ENCODE assay signal across 17 cellular contexts in the genomic region with DNA sequence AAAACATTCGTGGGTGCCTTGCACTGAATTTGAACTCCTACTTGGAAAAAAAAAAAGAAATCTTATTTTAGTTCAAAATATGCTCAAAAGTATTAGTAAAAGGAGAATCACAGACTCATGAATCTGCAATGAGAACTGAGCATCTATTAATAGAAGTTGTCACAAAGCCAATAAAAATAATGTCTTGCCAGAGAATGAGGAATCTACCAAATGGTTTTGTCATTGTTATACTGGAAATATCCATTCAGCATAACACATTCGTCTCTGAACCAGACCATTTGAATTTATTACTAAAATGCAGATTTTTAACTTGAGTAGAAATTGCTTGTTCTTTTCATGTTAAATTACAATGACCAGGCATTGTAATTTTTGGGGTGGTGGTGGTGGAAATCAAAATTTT. TPM values are rescaled to one million over a fixed set of nuclear protein-coding genes. Genes with fewer than 3 reads are reported as not detected.
DNase-seq lines count a peak whose midpoint lies in the region; ATAC-seq and TF ChIP-seq lines count a peak whose summit lies in the region.
"Had no signal": no experiment of that assay in that cellular context is flagged by ENCODE, and none has a peak within 500 bp of the region (broad histone marks: within the 10 kb centered on the region; RNA-seq: fewer than 3 reads in every experiment).

No MANE protein-coding gene starts in this region.

- no peaks in the 10 kb centered on the region for H3K36me3 ChIP-seq in BJ (ENCODE audit: control insufficient read depth, insufficient read depth, low read length)
- H3K36me3 ChIP-seq: vagina had no signal

- H3K4me3 ChIP-seq in BJ (ENCODE audit: low read depth, low read length): no peak overlapping the region
- H3K4me3 ChIP-seq: vagina had no signal

- H3K9me3 Mint-ChIP-seq in activated naive CD4-positive, alpha-beta T cell treated with anti-CD3 and anti-CD28 coated beads, Interleukin-2, amount 10 ng/mL, durations not matched to agents 7 days and 5 days: no peaks in the 10 kb centered on the region
- H3K9me3 Mint-ChIP-seq: naive B cell had no signal

- H3K27me3 Mint-ChIP-seq in activated naive CD4-positive, alpha-beta T cell treated with anti-CD3 and anti-CD28 coated beads, Interleukin-2, amount 10 ng/mL, durations not matched to agents 7 days and 5 days: peaks cover 4% of the 10 kb centered on the region

- CTCF ChIA-PET in BJ (lab: Yijun Ruan, JAX): interaction anchor here (0.6 to 1.1 kb wide), 3 partner anchors 8 to 10 kb away, joined by 3 to 4 read pairs (median 4); no protein-coding TSS in a partner anchor
- CTCF ChIA-PET in activated naive CD4-positive, alpha-beta T cell treated with anti-CD3 and anti-CD28 coated beads, Interleukin-2, amount 10 ng/mL, durations not matched to agents 7 days and 5 days (lab: Charles Lee): no interaction called here

- ATAC-seq in HG03571 (IDR thresholded peaks at IDR 0.05; ENCODE audit: unreplicated experiment): no peak

- H3K27me3 ChIP-seq in BJ (ENCODE audit: control insufficient read depth, insufficient read depth, low read length): no peaks in the 10 kb centered on the region
- H3K27me3 ChIP-seq: vagina had no signal

- DNase-seq in BJ (ENCODE audit: low read depth): peak; percentile 56
- peak; percentile 17 for DNase-seq in NCI-H226
- DNase-seq in dedifferentiated amniotic fluid mesenchymal stem cell (ENCODE audit: extremely low spot score): peak; percentile 63
- DNase-seq in kidney tubule cell (ENCODE audit: low spot score): peak; percentile 49
- DNase-seq in NCI-H1417 (lab: John Stamatoyannopoulos, UW): no peak
- DNase-seq in activated naive CD4-positive, alpha-beta T cell treated with anti-CD3 and anti-CD28 coated beads, Interleukin-2, amount 10 ng/mL, durations not matched to agents 7 days and 5 days: no peak
- DNase-seq in NCI-H446 treated with DMSO at 0.1 percent for 48 hours (lab: John Stamatoyannopoulos, UW): no peak
- DNase-seq: activated naive CD4-positive, alpha-beta T cell; glutamatergic neuron; Karpas-422; left cardiac atrium; naive B cell; NCI-H2107; stimulated activated CD4-positive, alpha-beta T cell treated with anti-CD3 and anti-CD28 coated beads, Interleukin-2, amount 100 ng/mL, for 48 hours had no signal

- no peak for TF ChIP-seq CTCF in BJ (IDR thresholded peaks at IDR 0.05; ENCODE audit: insufficient read depth, low read depth, low read length)

- no peaks in the 10 kb centered on the region for H3K36me3 Mint-ChIP-seq in activated naive CD4-positive, alpha-beta T cell treated with anti-CD3 and anti-CD28 coated beads, Interleukin-2, amount 10 ng/mL, durations not matched to agents 7 days and 5 days
- H3K36me3 Mint-ChIP-seq: naive B cell had no signal

- no peak overlapping the region for H3K4me3 Mint-ChIP-seq in activated naive CD4-positive, alpha-beta T cell treated with anti-CD3 and anti-CD28 coated beads, Interleukin-2, amount 10 ng/mL, durations not matched to agents 7 days and 5 days
- H3K4me3 Mint-ChIP-seq: dendritic cell treated with granulocyte-macrophage colony-stimulating factor and Interleukin-4, amounts not matched to agents 40 ng/mL and 50 ng/mL, for 4 days; naive B cell had no signal

- no peak overlapping the region for H3K27ac Mint-ChIP-seq in activated naive CD4-positive, alpha-beta T cell treated with anti-CD3 and anti-CD28 coated beads, Interleukin-2, amount 10 ng/mL, durations not matched to agents 7 days and 5 days
- H3K27ac Mint-ChIP-seq: dendritic cell treated with granulocyte-macrophage colony-stimulating factor and Interleukin-4, amounts not matched to agents 40 ng/mL and 50 ng/mL, for 4 days; naive B cell had no signal

- POLR2A ChIA-PET in BJ (lab: Charles Lee): no interaction called here

- peaks cover 10% of the 10 kb centered on the region for H3K4me1 Mint-ChIP-seq in activated naive CD4-positive, alpha-beta T cell treated with anti-CD3 and anti-CD28 coated beads, Interleukin-2, amount 10 ng/mL, durations not matched to agents 7 days and 5 days
- H3K4me1 Mint-ChIP-seq: naive B cell had no signal

RNA-seq across cellular contexts. Expression of gene PTPRB, which starts 11.6 kb away (rescaled TPM):
- 1.7 and 2.1 TPM in 2 replicates for polyA plus RNA-seq in BJ (2011; rRNA removed)
- 1.4 and 2.4 TPM in 2 replicates for polyA minus RNA-seq in BJ (2011; rRNA and poly(A)+ RNA removed)

Comparison
In these comparisons a context has a peak if more than half of its experiments do, and no peak if none do; other contexts are left out.
1. DNase-seq: peak in BJ (single experiment), NCI-H226 (single experiment), dedifferentiated amniotic fluid mesenchymal stem cell (single experiment) and kidney tubule cell (single experiment); none in NCI-H1417 (0 of 3), activated naive CD4-positive, alpha-beta T cell treated with anti-CD3 and anti-CD28 coated beads, Interleukin-2, amount 10 ng/mL, durations not matched to agents 7 days and 5 days (single experiment) and NCI-H446 treated with DMSO at 0.1 percent for 48 hours (single experiment).